ENCODE assay signal across 8 cellular contexts in genomic region chr20:25178563-25179438, GRCh38. TPM values are rescaled to one million over a fixed set of nuclear protein-coding genes. Genes with fewer than 3 reads are reported as not detected.
DNase-seq lines count a peak whose midpoint lies in the region; ATAC-seq and TF ChIP-seq lines count a peak whose summit lies in the region.

No MANE protein-coding gene starts in this region.

- no peaks in the 10 kb centered on the region for H3K9me2 ChIP-seq in OCI-LY1 (ENCODE audit: low read depth, low read length)

- peak in 1 of 4 donors; percentile 80 for TF ChIP-seq EP300 in upper lobe of left lung (IDR thresholded peaks at IDR 0.05)

- H2AFZ ChIP-seq in OCI-LY1 (ENCODE audit: low read length) = no peak overlapping the region

- H3K4me2 ChIP-seq in OCI-LY1 (ENCODE audit: low read length) = no peak overlapping the region

- peak; percentile 67 for TF ChIP-seq CTCF in HL-60 (IDR thresholded peaks at IDR 0.05; ENCODE audit: insufficient read depth, low read length)
- peak; percentile 85 for TF ChIP-seq CTCF in OCI-LY1 (IDR thresholded peaks at IDR 0.05; ENCODE audit: low read length)
- TF ChIP-seq CTCF in liver (IDR thresholded peaks at IDR 0.05; ENCODE audit: low read depth, low read length, missing input control) = peak; percentile 80
- TF ChIP-seq CTCF in upper lobe of left lung (IDR thresholded peaks at IDR 0.05) = peak; percentile 43 to 79 (median 58)

- TF ChIP-seq RAD21 in liver (IDR thresholded peaks at IDR 0.05) = peak; percentile 94 to 97

- no peaks in the 10 kb centered on the region for H4K20me1 ChIP-seq in OCI-LY1 (ENCODE audit: insufficient read depth, low read length)

- no peaks in the 10 kb centered on the region for H3K4me1 ChIP-seq in OCI-LY1 (ENCODE audit: insufficient read depth, low read length, severe bottlenecking)
- H3K4me1 ChIP-seq in liver (ENCODE audit: control insufficient read depth in 4 of 4, insufficient read depth in 4 of 4, low read length in 3 of 4) = no peaks in the 10 kb centered on the region
- peaks cover 0 to 11% (median 3%) of the 10 kb centered on the region in 4 donors for H3K4me1 ChIP-seq in upper lobe of left lung

- no peaks in the 10 kb centered on the region for H3K79me2 ChIP-seq in OCI-LY1 (ENCODE audit: insufficient read depth, low read length)

- no peaks in the 10 kb centered on the region for H3K27me3 ChIP-seq in HL-60 (ENCODE audit: insufficient read depth, poor library complexity, severe bottlenecking)
- H3K27me3 ChIP-seq in OCI-LY1 (ENCODE audit: insufficient read depth, low read length) = no peaks in the 10 kb centered on the region; the same call in 1 of the 2 replicates
- H3K27me3 ChIP-seq in liver (ENCODE audit: control insufficient read depth in 4 of 4, insufficient read depth in 4 of 4, low read length in 3 of 4) = no peaks in the 10 kb centered on the region
- no peaks in the 10 kb centered on the region for H3K27me3 ChIP-seq in upper lobe of left lung

- TF ChIP-seq POLR2A in upper lobe of left lung (IDR thresholded peaks at IDR 0.05) = peak in 1 of 4 donors; percentile 26

- H3K4me3 ChIP-seq in HL-60 (replicated peaks; ENCODE audit: insufficient read depth, low read length) (no peak overlapping the region), OCI-LY1 (ENCODE audit: low read depth, low read length, poor library complexity, severe bottlenecking) (no peak overlapping the region), liver (ENCODE audit: low read depth in 1 of 3, low read length in 3 of 3) (no peak overlapping the region), upper lobe of left lung (no peak overlapping the region)

- WGBS in liver = 45% methylated on average over 7 of the region's 7 CpGs
- WGBS in upper lobe of left lung, 2 donors = 25 to 33% methylated on average over 7 of the region's 7 CpGs

- H3F3A ChIP-seq in OCI-LY1 (ENCODE audit: insufficient read depth, low read length) = no peaks in the 10 kb centered on the region

- H3K27ac ChIP-seq in HL-60 (replicated peaks) (no peak overlapping the region), OCI-LY1 (ENCODE audit: low read depth, low read length, poor library complexity, severe bottlenecking) (no peak overlapping the region), liver (ENCODE audit: low read depth in 1 of 2, low read length in 2 of 2) (no peak overlapping the region), upper lobe of left lung (peak overlapping the region in 3 of 4 donors; percentile 49 to 77 (median 63))

- peak; percentile 39 for DNase-seq in NCI-H2107 treated with DMSO at 0.1 percent for 48 hours (lab: John Stamatoyannopoulos, UW; ENCODE audit: unreplicated experiment)
- no peak for DNase-seq in NCI-H2107 (lab: John Stamatoyannopoulos, UW)
- DNase-seq in HL-60 (ENCODE audit: low read depth in 1 of 2, low spot score in 1 of 2) = peak in 1 of 2 experiments; percentile 19
- peak; percentile 71 for DNase-seq in cerebellum (ENCODE audit: low spot score)
- peak in 1 of 2 donors; percentile 87 for DNase-seq in upper lobe of left lung
- DNase-seq in germinal center (ENCODE audit: low spot score) = no peak

- peak; percentile 89 to 94 for ATAC-seq in upper lobe of left lung (ENCODE audit: low FRiP score in 2 of 2)

- no peak overlapping the region for H3K9ac ChIP-seq in OCI-LY1 (ENCODE audit: low read length)
- no peak overlapping the region for H3K9ac ChIP-seq in liver (ENCODE audit: low read depth in 1 of 2, low read length in 2 of 2)

- H3K9me3 ChIP-seq in OCI-LY1 (ENCODE audit: low read length) = no peaks in the 10 kb centered on the region
- no peaks in the 10 kb centered on the region for H3K9me3 ChIP-seq in liver (ENCODE audit: control insufficient read depth in 4 of 4, low read length in 3 of 4)
- H3K9me3 ChIP-seq in upper lobe of left lung = peaks cover 0 to 4% (median 0%) of the 10 kb centered on the region in 4 donors

- H3K36me3 ChIP-seq in OCI-LY1 (ENCODE audit: insufficient read depth, low read length) = no peaks in the 10 kb centered on the region
- H3K36me3 ChIP-seq in liver (ENCODE audit: control insufficient read depth in 4 of 4, insufficient read depth in 3 of 4, low read depth in 1 of 4, low read length in 3 of 4) = no peaks in the 10 kb centered on the region
- no peaks in the 10 kb centered on the region for H3K36me3 ChIP-seq in upper lobe of left lung

TF ChIP-seq in liver, 16 proteins besides CTCF, POLR2A, EP300 and RAD21:
- peak; percentile 9 for TF ChIP-seq NR2F2 (IDR thresholded peaks at IDR 0.05)
- TF ChIP-seq MAX (IDR thresholded peaks at IDR 0.05) = peak; percentile 74
- no peak for TF ChIP-seq FOXA2 (IDR thresholded peaks at IDR 0.05)

RNA-seq across cellular contexts. Expression of gene ENTPD6, which starts 16.7 kb away (rescaled TPM):
- 38.0 TPM for total RNA-seq in cerebellum
- total RNA-seq in liver = 10 to 100 TPM; 19.0 to 29.7 TPM
- polyA plus RNA-seq in liver = 10 to 100 TPM; 14.9 to 29.9 TPM
- total RNA-seq in upper lobe of left lung = 100 to 1,000 TPM in 2 of 6 donors, 10 to 100 TPM in 4; 53.7 to 170 (median 81.7) TPM

Comparison
In these comparisons a context has a peak if more than half of its experiments do, and no peak if none do; other contexts are left out.
1. DNase-seq: peak in NCI-H2107 treated with DMSO at 0.1 percent for 48 hours (single experiment) and cerebellum (single experiment); none in NCI-H2107 (single experiment) and germinal center (single experiment).
2. H3K27ac ChIP-seq: peak in upper lobe of left lung (3 of 4); none in HL-60 (single experiment), OCI-LY1 (single experiment) and liver (0 of 2).
3. Peak in every context shown above with its lines, with median percentiles within 50 percentile points of each other: CTCF ChIP-seq.